Comparison of ENCODE assay signal across 8 cellular contexts in the genomic region with DNA sequence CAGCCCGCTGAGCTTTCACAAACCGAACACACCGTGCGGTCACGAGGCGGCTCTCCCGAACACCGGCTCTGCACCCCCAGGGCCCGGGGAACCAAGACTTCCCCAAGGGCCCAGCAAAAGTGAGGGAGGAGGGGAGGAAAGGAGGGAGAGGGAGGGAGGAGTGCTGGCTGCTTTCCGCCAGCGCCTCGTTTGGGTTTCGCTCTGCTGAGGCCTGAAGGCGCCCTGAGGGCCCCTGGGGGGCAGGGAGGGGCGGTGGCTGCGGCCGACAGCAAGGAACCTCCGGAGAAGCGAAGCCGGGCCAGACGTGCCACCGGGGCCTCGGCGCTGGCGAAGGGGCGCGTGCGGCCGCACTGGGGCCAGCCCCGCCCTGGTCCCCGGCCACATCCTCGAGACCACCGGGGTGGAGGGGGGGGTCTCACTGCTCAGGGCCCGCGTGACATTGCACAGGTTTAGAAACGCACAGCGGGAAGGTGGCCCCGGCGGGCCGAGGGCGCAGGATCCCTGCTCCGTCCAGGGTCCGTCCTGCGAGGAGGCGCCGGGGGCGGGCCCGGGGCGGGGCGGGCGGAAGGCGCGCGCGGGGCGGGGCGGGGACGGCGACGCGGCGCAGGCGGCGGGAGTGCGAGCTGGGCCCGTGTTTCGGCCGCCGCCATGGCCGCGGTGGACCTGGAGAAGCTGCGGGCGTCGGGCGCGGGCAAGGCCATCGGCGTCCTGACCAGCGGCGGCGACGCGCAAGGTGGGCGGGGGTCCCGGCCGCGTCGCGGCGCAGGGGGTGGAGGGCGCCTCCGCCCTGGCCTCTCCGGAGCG. TPM values are rescaled to one million over a fixed set of nuclear protein-coding genes. Genes with fewer than 3 reads are reported as not detected.
A peak's percentile ranks its signal among the peaks of the same experiment; 100 is the strongest.
DNase-seq lines count a peak whose midpoint lies in the region; ATAC-seq and TF ChIP-seq lines count a peak whose summit lies in the region.

Gene PFKL (plus strand): TSS at position 596 of the 804 bp plus-strand sequence. CDS start 53 bp downstream, at position 649.

- ATAC-seq in GM19455 (IDR thresholded peaks at IDR 0.05; ENCODE audit: unreplicated experiment), result peak; percentile 62

- no peaks in the 10 kb centered on the region for H3K9me2 ChIP-seq in SK-N-SH

- intact Hi-C loops in tibial artery (cut with DNase I; ENCODE audit: low total_unique reads), result loop anchor here (10.0 kb wide), 1 partner anchor 495 kb away; no protein-coding TSS in a partner anchor

- WGBS in SK-N-SH (ENCODE audit: low lambda C conversion rate), result 8% methylated on average over 14 of the region's 94 CpGs

- H3K4me1 ChIP-seq in SK-N-SH (ENCODE audit: control insufficient read depth in 1 of 2, insufficient read depth in 2 of 2, low read depth in 1 of 2, low read length in 1 of 2) (peaks cover 3 to 21% of the 10 kb centered on the region in 2 experiments; a peak in 1 of 4 replicates), tibial artery (peaks cover 0 to 64% (median 42%) of the 10 kb centered on the region in 4 donors)

- H3K36me3 Mint-ChIP-seq in activated naive CD8-positive, alpha-beta T cell, result no peaks in the 10 kb centered on the region

- POLR2A ChIA-PET in SK-N-SH (lab: Yijun Ruan, JAX), result interaction anchor here (0.9 kb wide), 1 partner anchor 39 kb away, joined by 3 read pairs; no protein-coding TSS in a partner anchor

- H3K9ac ChIP-seq in SK-N-SH, result peak within 1 kb of the TSS; percentile 81

- no peaks in the 10 kb centered on the region for H3K27me3 Mint-ChIP-seq in activated naive CD8-positive, alpha-beta T cell

- peaks cover 36% of the 10 kb centered on the region for H4K20me1 ChIP-seq in SK-N-SH (ENCODE audit: insufficient read depth)

- TF ChIP-seq CTCF in SK-N-SH (IDR thresholded peaks at IDR 0.05) (no peak), tibial artery (IDR thresholded peaks at IDR 0.05) (peak in 1 of 2 experiments; percentile 17)

- no peak for TF ChIP-seq RAD21 in SK-N-SH (IDR thresholded peaks at IDR 0.05; ENCODE audit: low read length)

- DNase-seq in CMK (ENCODE audit: low read depth) (peak; percentile 87), HPDE6-E6E7 (ENCODE audit: extremely low spot score) (peak; percentile 74), SK-N-SH (peak; percentile 96), glomerular endothelial cell (ENCODE audit: extremely low read depth, low read depth, low spot score) (no peak), occipital lobe (lab: John Stamatoyannopoulos, UW) (peak; percentile 40), tibial artery (peak; percentile 42 to 83)

- peak within 1 kb of the TSS; percentile 89 for H3K27ac Mint-ChIP-seq in activated naive CD8-positive, alpha-beta T cell

- H3K36me3 ChIP-seq in SK-N-SH (replicated peaks in 1 of 2; ENCODE audit: control insufficient read depth in 1 of 2, insufficient read depth in 2 of 2, low read length in 1 of 2), result no peaks in the 10 kb centered on the region
- H3K36me3 ChIP-seq in tibial artery, result no peaks in the 10 kb centered on the region

- H3K4me3 ChIP-seq in SK-N-SH (ENCODE audit: low read depth in 2 of 2, low read length in 1 of 2), result peak within 1 kb of the TSS; percentile 76 to 77
- peak within 1 kb of the TSS; percentile 83 to 98 for H3K4me3 ChIP-seq in tibial artery

- peaks cover 45% of the 10 kb centered on the region for H3K79me2 ChIP-seq in SK-N-SH (ENCODE audit: insufficient read depth)

- H3F3A ChIP-seq in SK-N-SH (replicated peaks; ENCODE audit: insufficient read depth), result no peaks in the 10 kb centered on the region

- H3K27me3 ChIP-seq in SK-N-SH (ENCODE audit: insufficient read depth), result no peaks in the 10 kb centered on the region
- H3K27me3 ChIP-seq in tibial artery, result peaks cover 0 to 27% of the 10 kb centered on the region in 2 donors

- peaks cover 48% of the 10 kb centered on the region for H3K4me1 Mint-ChIP-seq in activated naive CD8-positive, alpha-beta T cell (ENCODE audit: low read depth)

- H3K27ac ChIP-seq in SK-N-SH (ENCODE audit: low read depth in 2 of 2, low read length in 1 of 2) (peak within 1 kb of the TSS; percentile 62 to 64), tibial artery (peak within 1 kb of the TSS; percentile 85 to 92)

- no peaks in the 10 kb centered on the region for H3K9me3 Mint-ChIP-seq in activated naive CD8-positive, alpha-beta T cell (ENCODE audit: low read depth)

- H3K9me3 ChIP-seq in SK-N-SH (no peaks in the 10 kb centered on the region), tibial artery (no peaks in the 10 kb centered on the region)

- TF ChIP-seq EP300 in SK-N-SH (IDR thresholded peaks at IDR 0.05; ENCODE audit: borderline replicate concordance in 1 of 2, low read depth in 1 of 2, low read length in 1 of 2), result no peak

- H3K4me3 Mint-ChIP-seq in activated naive CD8-positive, alpha-beta T cell, result peak within 1 kb of the TSS; percentile 90

- CTCF ChIA-PET in SK-N-SH (lab: Yijun Ruan, JAX), result interaction anchor here (0.6 kb wide), 1 partner anchor 367 kb away, joined by 3 read pairs; the partner anchor contains the start of gene KRTAP12-2

- peak within 1 kb of the TSS; percentile 26 for H2AFZ ChIP-seq in SK-N-SH (ENCODE audit: low read depth)

- H3K4me2 ChIP-seq in SK-N-SH, result peak within 1 kb of the TSS; percentile 97

TF ChIP-seq in SK-N-SH, 30 proteins besides CTCF, POLR2A, EP300 and RAD21 (continues in another document):
- no peak for TF ChIP-seq CHD2 (IDR thresholded peaks at IDR 0.05; ENCODE audit: low read length, partially characterized antibody)
- TF ChIP-seq GABPA (IDR thresholded peaks at IDR 0.05; ENCODE audit: low read depth), result no peak
- no peak for TF ChIP-seq TAF1 (IDR thresholded peaks at IDR 0.05; ENCODE audit: borderline replicate concordance, low read depth, low read length)
- peak; percentile 40 for TF ChIP-seq POLR2AphosphoS5 (IDR thresholded peaks at IDR 0.05; ENCODE audit: low read depth, low read length)
- TF ChIP-seq, protein P1, sequence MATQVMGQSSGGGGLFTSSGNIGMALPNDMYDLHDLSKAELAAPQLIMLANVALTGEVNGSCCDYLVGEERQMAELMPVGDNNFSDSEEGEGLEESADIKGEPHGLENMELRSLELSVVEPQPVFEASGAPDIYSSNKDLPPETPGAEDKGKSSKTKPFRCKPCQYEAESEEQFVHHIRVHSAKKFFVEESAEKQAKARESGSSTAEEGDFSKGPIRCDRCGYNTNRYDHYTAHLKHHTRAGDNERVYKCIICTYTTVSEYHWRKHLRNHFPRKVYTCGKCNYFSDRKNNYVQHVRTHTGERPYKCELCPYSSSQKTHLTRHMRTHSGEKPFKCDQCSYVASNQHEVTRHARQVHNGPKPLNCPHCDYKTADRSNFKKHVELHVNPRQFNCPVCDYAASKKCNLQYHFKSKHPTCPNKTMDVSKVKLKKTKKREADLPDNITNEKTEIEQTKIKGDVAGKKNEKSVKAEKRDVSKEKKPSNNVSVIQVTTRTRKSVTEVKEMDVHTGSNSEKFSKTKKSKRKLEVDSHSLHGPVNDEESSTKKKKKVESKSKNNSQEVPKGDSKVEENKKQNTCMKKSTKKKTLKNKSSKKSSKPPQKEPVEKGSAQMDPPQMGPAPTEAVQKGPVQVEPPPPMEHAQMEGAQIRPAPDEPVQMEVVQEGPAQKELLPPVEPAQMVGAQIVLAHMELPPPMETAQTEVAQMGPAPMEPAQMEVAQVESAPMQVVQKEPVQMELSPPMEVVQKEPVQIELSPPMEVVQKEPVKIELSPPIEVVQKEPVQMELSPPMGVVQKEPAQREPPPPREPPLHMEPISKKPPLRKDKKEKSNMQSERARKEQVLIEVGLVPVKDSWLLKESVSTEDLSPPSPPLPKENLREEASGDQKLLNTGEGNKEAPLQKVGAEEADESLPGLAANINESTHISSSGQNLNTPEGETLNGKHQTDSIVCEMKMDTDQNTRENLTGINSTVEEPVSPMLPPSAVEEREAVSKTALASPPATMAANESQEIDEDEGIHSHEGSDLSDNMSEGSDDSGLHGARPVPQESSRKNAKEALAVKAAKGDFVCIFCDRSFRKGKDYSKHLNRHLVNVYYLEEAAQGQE (IDR thresholded peaks at IDR 0.05; ENCODE audit: low read depth, low read length), result no peak
- TF ChIP-seq NFIC (IDR thresholded peaks at IDR 0.05; ENCODE audit: borderline replicate concordance), result no peak
- no peak for TF ChIP-seq FOXM1 (IDR thresholded peaks at IDR 0.05; ENCODE audit: low read depth)
- no peak for TF ChIP-seq MXI1 (IDR thresholded peaks at IDR 0.05; ENCODE audit: low read depth, low read length)
- no peak for TF ChIP-seq GATA2 (CRISPR knock-in tag; IDR thresholded peaks at IDR 0.05)
- TF ChIP-seq TCF12 (IDR thresholded peaks at IDR 0.05), result no peak
- TF ChIP-seq, protein P2, sequence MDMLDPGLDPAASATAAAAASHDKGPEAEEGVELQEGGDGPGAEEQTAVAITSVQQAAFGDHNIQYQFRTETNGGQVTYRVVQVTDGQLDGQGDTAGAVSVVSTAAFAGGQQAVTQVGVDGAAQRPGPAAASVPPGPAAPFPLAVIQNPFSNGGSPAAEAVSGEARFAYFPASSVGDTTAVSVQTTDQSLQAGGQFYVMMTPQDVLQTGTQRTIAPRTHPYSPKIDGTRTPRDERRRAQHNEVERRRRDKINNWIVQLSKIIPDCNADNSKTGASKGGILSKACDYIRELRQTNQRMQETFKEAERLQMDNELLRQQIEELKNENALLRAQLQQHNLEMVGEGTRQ (IDR thresholded peaks at IDR 0.05; ENCODE audit: borderline replicate concordance, low read depth, low read length), result no peak
- no peak for TF ChIP-seq RCOR1 (IDR thresholded peaks at IDR 0.05; ENCODE audit: low read length)
- TF ChIP-seq JUND (IDR thresholded peaks at IDR 0.05), result no peak
- TF ChIP-seq SMC3 (IDR thresholded peaks at IDR 0.05; ENCODE audit: low read depth, low read length), result no peak
- TF ChIP-seq YY1 (IDR thresholded peaks at IDR 0.05; ENCODE audit: low read depth), result 0 out of 2 replicates have a peak, but pooled peaks have one; percentile 21
- no peak for TF ChIP-seq SIN3A (IDR thresholded peaks at IDR 0.05; ENCODE audit: borderline replicate concordance, low read depth, low read length)
- TF ChIP-seq FOSL2 (IDR thresholded peaks at IDR 0.05; ENCODE audit: borderline replicate concordance, low read depth), result no peak
- no peak for TF ChIP-seq PBX3 (IDR thresholded peaks at IDR 0.05)
- TF ChIP-seq RXRA (IDR thresholded peaks at IDR 0.05; ENCODE audit: borderline replicate concordance, low read depth), result no peak

RNA-seq across cellular contexts. Expression of gene PFKL, which starts in this region (rescaled TPM):
- 107 and 118 TPM in 2 replicates for polyA plus RNA-seq in SK-N-SH (2012; rRNA removed)
- 39.2 and 63.5 TPM in 2 replicates for polyA plus RNA-seq in SK-N-SH (2012; cell fraction: cytosol; rRNA removed)
- 260 and 292 TPM in 2 replicates for polyA plus RNA-seq in SK-N-SH (2012; cell fraction: nucleus; rRNA removed)
- total RNA-seq in glomerular endothelial cell (193 and 245 TPM in 2 replicates), occipital lobe (107 TPM)
